Comparison of ENCODE assay signal across 25 cellular contexts in the genomic region with DNA sequence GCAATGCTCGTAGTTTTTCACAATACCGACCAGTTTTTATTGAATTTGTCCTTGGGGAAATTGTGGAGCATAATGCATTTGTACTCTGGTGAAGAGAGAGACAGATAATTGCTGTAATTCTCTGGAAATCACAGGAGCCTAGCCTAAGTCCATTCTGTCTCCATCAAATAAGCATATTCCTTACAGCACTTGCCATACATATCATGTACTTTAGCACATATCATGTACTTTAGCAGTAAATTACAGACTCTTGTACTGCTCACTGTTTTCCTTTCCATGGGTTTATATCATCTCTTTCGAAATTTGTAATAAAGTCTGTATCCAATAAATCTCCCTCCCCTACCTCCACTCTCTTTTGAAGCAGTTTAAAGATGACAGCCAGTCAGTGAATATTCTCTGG.
"Had no signal": no experiment of that assay in that cellular context is flagged by ENCODE, and none has a peak within 500 bp of the region (broad histone marks: within the 10 kb centered on the region; RNA-seq: fewer than 3 reads in every experiment).

No MANE protein-coding gene starts in this region.

- H3K4me1 Mint-ChIP-seq: endodermal cell had no signal

- H3K27ac ChIP-seq: colonic mucosa, coronary artery, epithelial cell of prostate, esophagus muscularis mucosa, esophagus squamous epithelium, foreskin keratinocyte, gastrocnemius medialis, gastroesophageal sphincter, heart left ventricle, heart right ventricle had no signal

- H3K4me3 Mint-ChIP-seq: dendritic cell treated with granulocyte-macrophage colony-stimulating factor and Interleukin-4, amounts not matched to agents 40 ng/mL and 50 ng/mL, for 4 days; effector memory CD8-positive, alpha-beta T cell; endodermal cell had no signal

- H3K27me3 ChIP-seq: colonic mucosa, dorsolateral prefrontal cortex, esophagus muscularis mucosa, esophagus squamous epithelium, foreskin keratinocyte, gastrocnemius medialis, gastroesophageal sphincter, heart left ventricle, heart right ventricle had no signal

- H3K4me3 ChIP-seq: colonic mucosa, coronary artery, dorsolateral prefrontal cortex, esophagus muscularis mucosa, esophagus squamous epithelium, gastrocnemius medialis, gastroesophageal sphincter, heart left ventricle, heart right ventricle had no signal

- H3K9me3 ChIP-seq: colonic mucosa, esophagus muscularis mucosa, esophagus squamous epithelium had no signal

- H3K36me3 ChIP-seq: colonic mucosa, esophagus muscularis mucosa, esophagus squamous epithelium, gastrocnemius medialis, gastroesophageal sphincter, heart left ventricle, heart right ventricle had no signal

- H3K27me3 Mint-ChIP-seq: dendritic cell treated with granulocyte-macrophage colony-stimulating factor and Interleukin-4, amounts not matched to agents 40 ng/mL and 50 ng/mL, for 4 days; effector memory CD8-positive, alpha-beta T cell had no signal

- H3K9me3 Mint-ChIP-seq: dendritic cell treated with granulocyte-macrophage colony-stimulating factor and Interleukin-4, amounts not matched to agents 40 ng/mL and 50 ng/mL, for 4 days; endodermal cell had no signal

- ATAC-seq: effector memory CD8-positive, alpha-beta T cell; esophagus mucosa; foreskin keratinocyte; gastrocnemius medialis; gastroesophageal sphincter; heart left ventricle; heart right ventricle had no signal

- H3K27ac Mint-ChIP-seq: dendritic cell treated with granulocyte-macrophage colony-stimulating factor and Interleukin-4, amounts not matched to agents 40 ng/mL and 50 ng/mL, for 4 days; effector memory CD8-positive, alpha-beta T cell; endodermal cell had no signal

- DNase-seq: colonic mucosa; cortex of kidney; dermis blood vessel endothelial cell; dorsolateral prefrontal cortex; effector CD4-positive, alpha-beta T cell; effector CD8-positive, alpha-beta T cell; effector memory CD4-positive, alpha-beta T cell; effector memory CD8-positive, alpha-beta T cell; endodermal cell; erythroblast; esophagus squamous epithelium; foreskin fibroblast; foreskin keratinocyte; foreskin melanocyte; gastrocnemius medialis; glutamatergic neuron; head of caudate nucleus; heart left ventricle; heart right ventricle had no signal
